ENCODE assay signal across 1 cellular context in the genomic region with DNA sequence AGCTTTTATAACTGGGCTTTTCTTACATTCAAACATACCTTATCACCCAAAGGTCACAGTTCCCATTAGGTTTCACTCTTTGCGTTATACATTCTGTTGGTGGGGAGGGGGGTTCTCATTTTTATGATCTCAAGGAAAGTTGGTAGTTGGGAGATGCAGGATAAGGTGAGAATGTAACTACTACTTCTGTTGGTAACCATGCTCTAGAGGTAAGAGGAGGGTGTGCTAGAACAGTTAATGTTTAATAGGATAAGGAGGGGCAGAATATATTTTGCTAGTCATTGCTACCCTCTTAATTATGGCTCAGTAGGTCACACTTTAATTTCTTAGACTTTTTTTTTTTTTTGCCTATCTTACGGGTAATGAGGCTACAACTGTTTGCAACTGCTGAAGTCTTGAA.
TF ChIP-seq lines count a peak whose summit lies in the region.

No MANE protein-coding gene starts in this region.

TF ChIP-seq in WTC11, 78 proteins besides CTCF, POLR2A, EP300 and RAD21 (continued from another document):
- TF ChIP-seq, protein P1, sequence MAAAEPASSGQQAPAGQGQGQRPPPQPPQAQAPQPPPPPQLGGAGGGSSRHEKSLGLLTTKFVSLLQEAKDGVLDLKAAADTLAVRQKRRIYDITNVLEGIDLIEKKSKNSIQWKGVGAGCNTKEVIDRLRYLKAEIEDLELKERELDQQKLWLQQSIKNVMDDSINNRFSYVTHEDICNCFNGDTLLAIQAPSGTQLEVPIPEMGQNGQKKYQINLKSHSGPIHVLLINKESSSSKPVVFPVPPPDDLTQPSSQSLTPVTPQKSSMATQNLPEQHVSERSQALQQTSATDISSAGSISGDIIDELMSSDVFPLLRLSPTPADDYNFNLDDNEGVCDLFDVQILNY (CRISPR knock-in tag; IDR thresholded peaks at IDR 0.05): no peak
